9 cellular contexts compared by ENCODE assay signal in genomic region chr12:112418248-112418595, GRCh38. TPM values are rescaled to one million over a fixed set of nuclear protein-coding genes. Genes with fewer than 3 reads are reported as not detected.
DNase-seq lines count a peak whose midpoint lies in the region; ATAC-seq, FAIRE-seq and TF ChIP-seq lines count a peak whose summit lies in the region.
"Had no signal": no experiment of that assay in that cellular context is flagged by ENCODE, and none has a peak within 500 bp of the region (broad histone marks: within the 10 kb centered on the region; RNA-seq: fewer than 3 reads in every experiment).

No MANE protein-coding gene starts in this region.

- no peak overlapping the region for H2BK120ac ChIP-seq in mesendoderm (ENCODE audit: low read depth, low read length)

- H3K36me3 ChIP-seq in K562 (ENCODE audit: control insufficient read depth, insufficient read depth, low read length): peaks cover 19% of the 10 kb centered on the region; the same call in 2 of the 3 replicates
- H3K36me3 ChIP-seq in mesendoderm (ENCODE audit: control insufficient read depth, insufficient read depth, low read length): no peaks in the 10 kb centered on the region

- H3K4ac ChIP-seq in mesendoderm (ENCODE audit: low read depth, low read length): no peak overlapping the region

- no peak overlapping the region for H4K8ac ChIP-seq in mesendoderm (ENCODE audit: low read depth, low read length)

- ATAC-seq in A549: peak in 1 of 2 experiments; percentile 4; a peak in 4 of 6 replicates
- peak; percentile 24 for ATAC-seq in HG03064 (IDR thresholded peaks at IDR 0.05; ENCODE audit: low read depth, unreplicated experiment)
- peak; percentile 9 for ATAC-seq in K562
- no peak for ATAC-seq in HG02763 (IDR thresholded peaks at IDR 0.05; ENCODE audit: unreplicated experiment)

- no peaks in the 10 kb centered on the region for H3K27me3 ChIP-seq in K562 (ENCODE audit: control insufficient read depth in 2 of 2, insufficient read depth in 2 of 2, low read length in 2 of 2)
- H3K27me3 ChIP-seq in mesendoderm (ENCODE audit: insufficient read depth, low read length, poor library complexity): no peaks in the 10 kb centered on the region

- no peak overlapping the region for H2AK5ac ChIP-seq in mesendoderm (ENCODE audit: low read length)

- CTCF ChIA-PET in A549 (lab: Yijun Ruan, JAX): no interaction called here
- CTCF ChIA-PET in K562 (lab: Yijun Ruan, JAX; ENCODE audit: low intra/inter-chr PET ratio): interaction anchor here (0.6 kb wide), 1 partner anchor 139 kb away, joined by 3 read pairs; no protein-coding TSS in a partner anchor

- TF ChIP-seq CTCF in A549 (IDR thresholded peaks at IDR 0.05) (no peak), K562 (IDR thresholded peaks at IDR 0.05 in 2 of 3, conservative IDR thresholded peaks at IDR 0.05 in 1 of 3; ENCODE audit: insufficient read depth in 2 of 3, low read depth in 1 of 3, low read length in 3 of 3) (no peak)

- no peak for TF ChIP-seq EP300 in A549 (IDR thresholded peaks at IDR 0.05)
- no peak for TF ChIP-seq EP300 in K562 (IDR thresholded peaks at IDR 0.05; ENCODE audit: low read length)

- peak overlapping the region; percentile 93 for H3K4me2 ChIP-seq in A549
- peak overlapping the region; percentile 93 for H3K4me2 ChIP-seq in K562 (ENCODE audit: insufficient read depth, low read length)
- H3K4me2 ChIP-seq in mesendoderm (ENCODE audit: low read length): peak overlapping the region; percentile 62

- no peak for DNase-seq in A549 (ENCODE audit: low read depth in 1 of 2, low spot score in 1 of 2)
- peak in 1 of 4 experiments; percentile 59 for DNase-seq in K562 (ENCODE audit: extremely low read depth in 1 of 4, low spot score in 3 of 4)
- DNase-seq in mesendoderm: no peak
- no peak for DNase-seq in UCSD-AML1 (lab: John Stamatoyannopoulos, UW; ENCODE audit: unreplicated experiment)
- DNase-seq in cortex of kidney (lab: John Stamatoyannopoulos, UW): no peak
- no peak for DNase-seq in NCI-H774 (lab: John Stamatoyannopoulos, UW)

- peak overlapping the region; percentile 89 to 97 for H3K9ac ChIP-seq in K562 (ENCODE audit: insufficient read depth in 1 of 2, low read depth in 2 of 2, low read length in 2 of 2)
- H3K9ac ChIP-seq in mesendoderm (ENCODE audit: low read length): peak overlapping the region; percentile 97

- H3K23ac ChIP-seq in mesendoderm (ENCODE audit: low read length): no peak overlapping the region

- peak overlapping the region; percentile 24 for H3K18ac ChIP-seq in mesendoderm (ENCODE audit: low read length)

- H3K79me1 ChIP-seq in mesendoderm (ENCODE audit: low read length): peaks cover 11% of the 10 kb centered on the region

- H3K4me1 ChIP-seq in A549: peaks cover 25% of the 10 kb centered on the region
- peaks cover 18 to 22% of the 10 kb centered on the region in 2 experiments; a peak in 4 of 5 replicates for H3K4me1 ChIP-seq in K562 (replicated peaks in 1 of 2; ENCODE audit: control insufficient read depth in 2 of 2, insufficient read depth in 2 of 2, low read length in 2 of 2)
- H3K4me1 ChIP-seq in mesendoderm (ENCODE audit: control insufficient read depth, low read depth, low read length): no peaks in the 10 kb centered on the region

- TF ChIP-seq POLR2A in A549 (IDR thresholded peaks at IDR 0.05; ENCODE audit: low read length) (no peak), K562 (conservative IDR thresholded peaks at IDR 0.05) (no peak)

- no peak overlapping the region for H2BK5ac ChIP-seq in mesendoderm (ENCODE audit: low read length)

- H2AFZ ChIP-seq in K562 (ENCODE audit: low read depth, low read length): peak overlapping the region; percentile 92

- H3K79me2 ChIP-seq in K562 (ENCODE audit: control insufficient read depth, insufficient read depth, low read length) (peaks cover 58% of the 10 kb centered on the region), mesendoderm (ENCODE audit: control insufficient read depth, insufficient read depth, low read length) (peaks cover 36% of the 10 kb centered on the region)

- H4K20me1 ChIP-seq in K562 (replicated peaks; ENCODE audit: control insufficient read depth, insufficient read depth, low read length): peaks cover 4% of the 10 kb centered on the region; the same call in 1 of the 2 replicates

- H3K9me3 ChIP-seq in A549 (no peaks in the 10 kb centered on the region), K562 (replicated peaks; ENCODE audit: control insufficient read depth, insufficient read depth, low read depth, low read length) (no peaks in the 10 kb centered on the region)

- H3K27ac ChIP-seq in A549 (peak overlapping the region; percentile 93 to 94), K562 (ENCODE audit: extremely low read depth, low read depth, low read length) (peak overlapping the region; percentile 90), mesendoderm (ENCODE audit: low read depth, low read length) (peak overlapping the region; percentile 79)

- FAIRE-seq in A549 (lab: Jason Lieb, UNC) (no peak), K562 (lab: Jason Lieb, UNC) (peak; percentile 29)
- FAIRE-seq: islet of Langerhans had no signal

- intact Hi-C loops in K562 (cut with micrococcal nuclease): no loop called here

- H3K9me1 ChIP-seq in K562 (ENCODE audit: control insufficient read depth, insufficient read depth, low read length): no peaks in the 10 kb centered on the region

- H3K4me3 ChIP-seq in A549 (peak overlapping the region; percentile 76), K562 (peak overlapping the region; percentile 67), mesendoderm (ENCODE audit: low read length) (peak overlapping the region; percentile 96)

- TF ChIP-seq RAD21 in A549 (conservative IDR thresholded peaks at IDR 0.05 in 1 of 2, IDR thresholded peaks at IDR 0.05 in 1 of 2) (no peak), K562 (CRISPR knock-in tag; conservative IDR thresholded peaks at IDR 0.05 in 1 of 2, IDR thresholded peaks at IDR 0.05 in 1 of 2) (no peak)

- no peak overlapping the region for H4K5ac ChIP-seq in mesendoderm (ENCODE audit: low read length)

- in situ Hi-C loops in K562 (cut with MboI): no loop called here

- no peak overlapping the region for H2BK15ac ChIP-seq in mesendoderm (replicated peaks; ENCODE audit: low read depth)

- POLR2A ChIA-PET in A549 (lab: Yijun Ruan, JAX) (interaction anchor here (1.0 to 1.8 kb wide), 3 partner anchors 8 to 405 kb away, joined by 3 to 7 read pairs (median 4); partner anchors contain the start of gene TMEM116), K562 (lab: Yijun Ruan, JAX) (interaction anchor here (1.1 kb wide), 2 partner anchors 13 to 17 kb away, joined by 3 read pairs; no protein-coding TSS in a partner anchor)

- BruUV-seq in K562 (replicated peaks; lab: Mats Ljungman, UMichigan): TSS peak; percentile 96

- 6% methylated on average over 21 of the region's 21 CpGs for WGBS in A549 (ENCODE audit: missing lambda C conversion rate)
- 1% methylated on average over 20 of the region's 21 CpGs for WGBS in K562 (ENCODE audit: insufficient coverage, low coverage, missing lambda C conversion rate)
- no CpG with 5 or more reads among the region's 21 CpGs for WGBS in mesendoderm (ENCODE audit: extremely low coverage, insufficient coverage, low lambda C conversion rate)

- H3K56ac ChIP-seq in mesendoderm (ENCODE audit: low read length): peak overlapping the region; percentile 99

RNA-seq across cellular contexts. Expression of gene PTPN11, which starts 0.5 kb away (rescaled TPM):
- polyA plus RNA-seq in A549 (2011; rRNA removed): 111 and 194 TPM in 2 replicates
- 40.4 and 45.9 TPM in 2 replicates for polyA plus RNA-seq in A549 (2012; cell fraction: cytosol; rRNA removed)
- polyA plus RNA-seq in A549 (2012; cell fraction: nucleus; rRNA removed): 26.5 and 32.2 TPM in 2 replicates
- polyA plus RNA-seq in A549 (2017; fragmentation: RNase III; extraction: RNeasy Plus Mini Kit Qiagen cat#74134 plus additional on column Dnase treatment): 73.1 to 78.6 TPM (median 77.1 TPM) in 3 replicates
- 73.8 and 78.2 TPM in 2 replicates for polyA minus RNA-seq in A549 (2011; rRNA and poly(A)+ RNA removed)
- total RNA-seq in K562 (2011; cell fraction: chromatin; rRNA removed; ENCODE audit: low replicate concordance): 24.8 and 82.7 TPM in 2 replicates
- total RNA-seq in K562 (2011; cell fraction: nucleolus; rRNA removed): 12.2 and 13.9 TPM in 2 replicates
- 23.9 and 32.5 TPM in 2 replicates for total RNA-seq in K562 (2011; cell fraction: nucleoplasm; rRNA removed)
- 59.6 and 64.9 TPM in 2 replicates for total RNA-seq in K562 (2014; rRNA removed)
- total RNA-seq in K562 (2014; rRNA removed; fragmentation: Illumina TruSeq; extraction: Trizol): 98.8 and 113 TPM in 2 replicates
- 92.7 and 100 TPM in 2 replicates for total RNA-seq in K562 (2015; rRNA removed; fragmentation: Illumina TruSeq; extraction: Trizol)
- total RNA-seq in K562 (2021): 111 and 126 TPM in 2 replicates
- 56.0 and 79.7 TPM in 2 replicates for polyA plus RNA-seq in K562 (2011; rRNA removed)
- 36.0 and 44.8 TPM in 2 replicates for polyA plus RNA-seq in K562 (2011; cell fraction: cytosol; rRNA removed)
- polyA plus RNA-seq in K562 (2011; cell fraction: nucleus; rRNA removed): 15.8 and 16.7 TPM in 2 replicates
- 41.2 and 58.2 TPM in 2 replicates for polyA plus RNA-seq in K562 (2012)
- 72.8 and 83.0 TPM in 2 replicates for polyA plus RNA-seq in K562 (2014; fragmentation: Illumina TruSeq; extraction: Trizol)
- 10 to 100 TPM; 22.5 to 31.7 TPM for polyA plus RNA-seq in K562 (2014; fragmentation: Nextera tagmentation; extraction: Ambion mirVana)
- polyA plus RNA-seq in K562 (2014; rRNA removed): 50.5 and 52.5 TPM in 2 replicates
- polyA minus RNA-seq in K562 (2011; rRNA and poly(A)+ RNA removed): 180 and 192 TPM in 2 replicates
- polyA minus RNA-seq in K562 (2011; cell fraction: cytosol; rRNA and poly(A)+ RNA removed): 66.4 and 78.4 TPM in 2 replicates
- polyA minus RNA-seq in K562 (2011; cell fraction: nucleus; rRNA and poly(A)+ RNA removed): 14.3 and 24.5 TPM in 2 replicates
- 83.3 TPM for polyA plus RNA-seq in mesendoderm (2013, experiment 1 of 2)
- 85.0 TPM for polyA plus RNA-seq in mesendoderm (2013, experiment 2 of 2)

RNA-seq across cellular contexts. Expression of gene RPL6, which starts 8.8 kb away (rescaled TPM):
- polyA plus RNA-seq in A549 (2011; rRNA removed): 2,693 and 2,889 TPM in 2 replicates
- polyA plus RNA-seq in A549 (2012; cell fraction: cytosol; rRNA removed): 1,349 and 1,454 TPM in 2 replicates
- polyA plus RNA-seq in A549 (2012; cell fraction: nucleus; rRNA removed): 377 and 674 TPM in 2 replicates
- 1,572 to 1,776 TPM (median 1,661 TPM) in 3 replicates for polyA plus RNA-seq in A549 (2017; fragmentation: RNase III; extraction: RNeasy Plus Mini Kit Qiagen cat#74134 plus additional on column Dnase treatment)
- 507 and 753 TPM in 2 replicates for polyA minus RNA-seq in A549 (2011; rRNA and poly(A)+ RNA removed)
- total RNA-seq in K562 (2011; cell fraction: chromatin; rRNA removed; ENCODE audit: low replicate concordance): 348 and 589 TPM in 2 replicates
- total RNA-seq in K562 (2011; cell fraction: nucleolus; rRNA removed): 314 and 317 TPM in 2 replicates
- total RNA-seq in K562 (2011; cell fraction: nucleoplasm; rRNA removed): 537 and 721 TPM in 2 replicates
- total RNA-seq in K562 (2014; rRNA removed): 1,529 and 1,811 TPM in 2 replicates
- 3,099 and 3,427 TPM in 2 replicates for total RNA-seq in K562 (2014; rRNA removed; fragmentation: Illumina TruSeq; extraction: Trizol)
- 2,718 and 2,856 TPM in 2 replicates for total RNA-seq in K562 (2015; rRNA removed; fragmentation: Illumina TruSeq; extraction: Trizol)
- 1,959 and 2,095 TPM in 2 replicates for total RNA-seq in K562 (2021)
- polyA plus RNA-seq in K562 (2011; rRNA removed): 2,667 and 2,691 TPM in 2 replicates
- 1,053 and 1,467 TPM in 2 replicates for polyA plus RNA-seq in K562 (2011; cell fraction: cytosol; rRNA removed)
- 536 and 802 TPM in 2 replicates for polyA plus RNA-seq in K562 (2011; cell fraction: nucleus; rRNA removed)
- 2,256 and 2,883 TPM in 2 replicates for polyA plus RNA-seq in K562 (2012)
- polyA plus RNA-seq in K562 (2014; fragmentation: Illumina TruSeq; extraction: Trizol): 2,543 and 3,103 TPM in 2 replicates
- polyA plus RNA-seq in K562 (2014; fragmentation: Nextera tagmentation; extraction: Ambion mirVana): 1,000 to 10,000 TPM; 1,519 to 1,617 TPM
- polyA plus RNA-seq in K562 (2014; rRNA removed): 2,156 and 2,396 TPM in 2 replicates
- polyA minus RNA-seq in K562 (2011; rRNA and poly(A)+ RNA removed): 731 and 844 TPM in 2 replicates
- polyA minus RNA-seq in K562 (2011; cell fraction: cytosol; rRNA and poly(A)+ RNA removed): 462 and 473 TPM in 2 replicates
- 140 and 278 TPM in 2 replicates for polyA minus RNA-seq in K562 (2011; cell fraction: nucleus; rRNA and poly(A)+ RNA removed)
- 2,306 TPM for polyA plus RNA-seq in mesendoderm (2013, experiment 1 of 2)
- 2,338 TPM for polyA plus RNA-seq in mesendoderm (2013, experiment 2 of 2)

RNA-seq across cellular contexts. Expression of gene HECTD4, which starts 36.0 kb away (rescaled TPM):
- polyA plus RNA-seq in A549 (2011; rRNA removed) (14.7 and 21.4 TPM in 2 replicates), A549 (2017; fragmentation: RNase III; extraction: RNeasy Plus Mini Kit Qiagen cat#74134 plus additional on column Dnase treatment) (8.5 to 9.9 TPM (median 9.8 TPM) in 3 replicates), K562 (2011; rRNA removed) (11.0 and 16.1 TPM in 2 replicates), K562 (2014; fragmentation: Illumina TruSeq; extraction: Trizol) (13.6 and 14.6 TPM in 2 replicates), K562 (2014; fragmentation: Nextera tagmentation; extraction: Ambion mirVana) (1 to 10 TPM; 3.5 to 4.5 TPM), K562 (2014; rRNA removed) (11.5 and 14.7 TPM in 2 replicates)
- 14.7 and 16.5 TPM in 2 replicates for polyA plus RNA-seq in A549 (2012; cell fraction: cytosol; rRNA removed)
- 46.1 and 61.5 TPM in 2 replicates for polyA plus RNA-seq in A549 (2012; cell fraction: nucleus; rRNA removed)
- polyA minus RNA-seq in A549 (2011; rRNA and poly(A)+ RNA removed): 37.6 and 41.5 TPM in 2 replicates
- 228 and 304 TPM in 2 replicates for total RNA-seq in K562 (2011; cell fraction: chromatin; rRNA removed; ENCODE audit: low replicate concordance)
- 113 and 121 TPM in 2 replicates for total RNA-seq in K562 (2011; cell fraction: nucleolus; rRNA removed)
- total RNA-seq in K562 (2011; cell fraction: nucleoplasm; rRNA removed): 142 and 162 TPM in 2 replicates
- total RNA-seq in K562 (2014; rRNA removed) (8.4 and 12.5 TPM in 2 replicates), K562 (2014; rRNA removed; fragmentation: Illumina TruSeq; extraction: Trizol) (13.5 and 15.0 TPM in 2 replicates), K562 (2015; rRNA removed; fragmentation: Illumina TruSeq; extraction: Trizol) (15.6 and 17.3 TPM in 2 replicates), K562 (2021) (25.2 and 33.3 TPM in 2 replicates)
- polyA plus RNA-seq in K562 (2011; cell fraction: cytosol; rRNA removed): 6.2 and 6.6 TPM in 2 replicates
- 57.5 and 62.2 TPM in 2 replicates for polyA plus RNA-seq in K562 (2011; cell fraction: nucleus; rRNA removed)
- polyA plus RNA-seq in K562 (2012): 17.5 and 22.3 TPM in 2 replicates
- polyA minus RNA-seq in K562 (2011; rRNA and poly(A)+ RNA removed): 56.9 and 62.2 TPM in 2 replicates
- 24.2 and 31.3 TPM in 2 replicates for polyA minus RNA-seq in K562 (2011; cell fraction: cytosol; rRNA and poly(A)+ RNA removed)
- polyA minus RNA-seq in K562 (2011; cell fraction: nucleus; rRNA and poly(A)+ RNA removed): 47.9 and 93.0 TPM in 2 replicates
- polyA plus RNA-seq in mesendoderm (2013, experiment 1 of 2): 6.3 TPM
- 5.5 TPM for polyA plus RNA-seq in mesendoderm (2013, experiment 2 of 2)
